Comparison of ENCODE assay signal across 8 cellular contexts in the genomic region with DNA sequence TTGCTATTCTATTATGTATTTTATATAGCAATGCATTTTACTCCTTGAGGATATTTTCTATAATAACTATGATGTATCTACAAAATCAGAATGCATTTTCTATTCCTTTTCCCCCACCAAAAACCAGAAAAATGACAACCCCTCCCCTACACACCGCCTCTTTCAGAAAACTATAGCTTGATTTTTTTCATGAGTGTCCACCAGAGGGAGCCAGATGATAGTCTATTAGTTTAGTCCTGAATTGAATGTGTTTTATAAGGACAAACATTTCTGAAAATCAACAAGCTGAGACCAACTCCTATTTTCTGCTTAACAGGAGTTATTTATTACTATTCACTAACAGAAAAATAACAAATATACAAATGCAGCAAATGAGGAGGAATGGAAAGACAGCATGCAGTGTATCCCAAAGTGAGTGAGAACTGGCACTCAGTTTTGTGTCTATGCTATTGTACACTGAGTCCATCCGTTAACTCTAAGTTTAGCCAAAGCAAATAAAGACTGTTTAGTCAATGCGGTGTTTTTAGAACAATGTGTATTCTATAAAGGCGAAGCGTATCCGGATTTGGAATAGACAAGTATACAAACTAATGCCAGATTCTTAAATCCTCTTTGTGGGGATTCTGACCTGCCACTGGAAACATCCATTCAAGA.
DNase-seq lines count a peak whose midpoint lies in the region; ATAC-seq, FAIRE-seq and TF ChIP-seq lines count a peak whose summit lies in the region.

No MANE protein-coding gene starts in this region.

- no peak overlapping the region for H3K27ac ChIP-seq in OCI-LY3 (ENCODE audit: low read length)
- H3K27ac ChIP-seq in body of pancreas, result no peak overlapping the region

- H3K36me3 ChIP-seq in OCI-LY3 (replicated peaks; ENCODE audit: low read depth, low read length), result no peaks in the 10 kb centered on the region
- H3K36me3 ChIP-seq in body of pancreas (replicated peaks in 1 of 2; ENCODE audit: insufficient read depth in 1 of 2, low read depth in 2 of 2), result no peaks in the 10 kb centered on the region

- no peak for TF ChIP-seq POLR2A in body of pancreas (IDR thresholded peaks at IDR 0.05)

- H3K4me2 ChIP-seq in OCI-LY3 (ENCODE audit: low read length), result no peak overlapping the region

- TF ChIP-seq CTCF in OCI-LY3 (IDR thresholded peaks at IDR 0.05; ENCODE audit: low read depth, low read length), result peak; percentile 72
- TF ChIP-seq CTCF in body of pancreas (IDR thresholded peaks at IDR 0.05), result peak; percentile 31 to 73 (median 68)

- 9 to 15% methylated on average over 6 of the region's 6 CpGs for WGBS in body of pancreas, 2 donors

- H3K4me1 ChIP-seq in OCI-LY3 (ENCODE audit: low read length) (peaks cover 38% of the 10 kb centered on the region), body of pancreas (no peaks in the 10 kb centered on the region)

- no peak overlapping the region for H2AFZ ChIP-seq in OCI-LY3 (ENCODE audit: low read depth, low read length)

- intact Hi-C loops in body of pancreas (cut with DNase I), result loop anchor here (5.0 kb wide), 1 partner anchor 340 kb away; no protein-coding TSS in a partner anchor

- H3K27me3 ChIP-seq in OCI-LY3 (ENCODE audit: low read depth, low read length) (no peaks in the 10 kb centered on the region), body of pancreas (no peaks in the 10 kb centered on the region)

- H3K4me3 ChIP-seq in OCI-LY3 (ENCODE audit: low read length) (no peak overlapping the region), body of pancreas (no peak overlapping the region)

- H4K20me1 ChIP-seq in OCI-LY3 (ENCODE audit: insufficient read depth, low read length), result no peaks in the 10 kb centered on the region

- no peak overlapping the region for H3K9ac ChIP-seq in OCI-LY3 (ENCODE audit: low read length)

- peak; percentile 31 for ATAC-seq in HG03354 (IDR thresholded peaks at IDR 0.05; ENCODE audit: poor library complexity, severe bottlenecking, unreplicated experiment)
- peak; percentile 63 for ATAC-seq in body of pancreas

- H3K79me2 ChIP-seq in OCI-LY3 (ENCODE audit: low read length), result no peaks in the 10 kb centered on the region

- no peaks in the 10 kb centered on the region for H3K9me3 ChIP-seq in OCI-LY3 (ENCODE audit: insufficient read depth, low read length)
- no peaks in the 10 kb centered on the region for H3K9me3 ChIP-seq in body of pancreas

- peak; percentile 99 for FAIRE-seq in islet of Langerhans (lab: Jason Lieb, UNC)

- DNase-seq in DMS 273 (lab: John Stamatoyannopoulos, UW; ENCODE audit: unreplicated experiment) (peak; percentile 79), DMS 273 treated with DMSO at 0.1 percent for 48 hours (lab: John Stamatoyannopoulos, UW) (no peak), body of pancreas (peak; percentile 17 to 46 (median 28)), cortex of kidney (lab: John Stamatoyannopoulos, UW) (no peak)
- peak; percentile 36 for DNase-seq in stimulated activated CD8-positive, alpha-beta memory T cell treated with anti-CD3 and anti-CD28 coated beads, Interleukin-4, amount 100 ng/mL, for 48 hours

Comparison
In these comparisons a context has a peak if more than half of its experiments do, and no peak if none do; other contexts are left out.
1. DNase-seq: peak in DMS 273 (single experiment), body of pancreas (4 of 4) and stimulated activated CD8-positive, alpha-beta memory T cell treated with anti-CD3 and anti-CD28 coated beads, Interleukin-4, amount 100 ng/mL, for 48 hours (single experiment); none in DMS 273 treated with DMSO at 0.1 percent for 48 hours (single experiment) and cortex of kidney (single experiment).